In genomic region chr12:92566448-92567040, GRCh38 we compare ENCODE assay signal across 17 cellular contexts.
"Had no signal": no experiment of that assay in that cellular context is flagged by ENCODE, and none has a peak within 500 bp of the region (broad histone marks: within the 10 kb centered on the region; RNA-seq: fewer than 3 reads in every experiment).

No MANE protein-coding gene starts in this region.

- H3K9me3 Mint-ChIP-seq: natural killer cell had no signal

- H3K27ac ChIP-seq: ascending aorta, dorsolateral prefrontal cortex, SJCRH30, transverse colon, VCaP had no signal

- H3K4me3 Mint-ChIP-seq: activated CD8-positive, alpha-beta memory T cell treated with anti-CD3 and anti-CD28 coated beads, Interleukin-2, amount 10 ng/mL, durations not matched to agents 7 days and 5 days; activated naive CD8-positive, alpha-beta T cell treated with anti-CD3 and anti-CD28 coated beads, Interleukin-2, amount 10 ng/mL, durations not matched to agents 7 days and 5 days; natural killer cell had no signal

- H3K27me3 Mint-ChIP-seq: activated CD8-positive, alpha-beta memory T cell treated with anti-CD3 and anti-CD28 coated beads, Interleukin-2, amount 10 ng/mL, durations not matched to agents 7 days and 5 days; activated naive CD8-positive, alpha-beta T cell treated with anti-CD3 and anti-CD28 coated beads, Interleukin-2, amount 10 ng/mL, durations not matched to agents 7 days and 5 days had no signal

- DNase-seq: activated CD4-positive, alpha-beta T cell treated with anti-CD3 and anti-CD28 coated beads for 48 hours; activated CD8-positive, alpha-beta memory T cell treated with anti-CD3 and anti-CD28 coated beads, Interleukin-2, amount 10 ng/mL, durations not matched to agents 7 days and 5 days; activated naive CD8-positive, alpha-beta T cell treated with anti-CD3 and anti-CD28 coated beads, Interleukin-2, amount 10 ng/mL, durations not matched to agents 7 days and 5 days; dorsolateral prefrontal cortex; foreskin fibroblast; mucosa of descending colon; natural killer cell; posterior cingulate gyrus; SJCRH30; stimulated activated CD4-positive, alpha-beta T cell treated with anti-CD3 and anti-CD28 coated beads, Interleukin-15, amount 100 ng/mL, for 24 hours; stimulated activated CD4-positive, alpha-beta T cell treated with anti-CD3 and anti-CD28 coated beads, Interleukin-4, amount 100 ng/mL, for 24 hours; substantia nigra; T1000; transverse colon had no signal

- FAIRE-seq: bronchial epithelial cell had no signal

- H3K4me3 ChIP-seq: ascending aorta, dorsolateral prefrontal cortex, mucosa of descending colon, SJCRH30, transverse colon had no signal

- H3K27me3 ChIP-seq: ascending aorta, dorsolateral prefrontal cortex, SJCRH30, transverse colon had no signal

- H3K27ac Mint-ChIP-seq: activated CD8-positive, alpha-beta memory T cell treated with anti-CD3 and anti-CD28 coated beads, Interleukin-2, amount 10 ng/mL, durations not matched to agents 7 days and 5 days; activated naive CD8-positive, alpha-beta T cell treated with anti-CD3 and anti-CD28 coated beads, Interleukin-2, amount 10 ng/mL, durations not matched to agents 7 days and 5 days had no signal

- H3K36me3 ChIP-seq: ascending aorta, SJCRH30, transverse colon had no signal

- ATAC-seq: activated CD8-positive, alpha-beta memory T cell treated with anti-CD3 and anti-CD28 coated beads, Interleukin-2, amount 10 ng/mL, durations not matched to agents 7 days and 5 days; mucosa of descending colon; natural killer cell had no signal

- H3K9me3 ChIP-seq: ascending aorta, mucosa of descending colon, SJCRH30, transverse colon had no signal
